Comparison of ENCODE assay signal across 23 cellular contexts in genomic region chr1:22196041-22196440, GRCh38. TPM values are rescaled to one million over a fixed set of nuclear protein-coding genes. Genes with fewer than 3 reads are reported as not detected.
DNase-seq lines count a peak whose midpoint lies in the region; ATAC-seq and TF ChIP-seq lines count a peak whose summit lies in the region.
"Had no signal": no experiment of that assay in that cellular context is flagged by ENCODE, and none has a peak within 500 bp of the region (broad histone marks: within the 10 kb centered on the region; RNA-seq: fewer than 3 reads in every experiment).

No MANE protein-coding gene starts in this region.

- H3K27ac Mint-ChIP-seq in chondrocyte (ENCODE audit: unreplicated experiment) (no peak overlapping the region), neural progenitor cell (peak overlapping the region; percentile 76)
- H3K27ac Mint-ChIP-seq: CD4-positive, alpha-beta T cell; CD8-positive, alpha-beta memory T cell; GM23338; H9 had no signal

- peak; percentile 12 for DNase-seq in ELF-1 (ENCODE audit: low read depth, low spot score)
- peak; percentile 12 for DNase-seq in chondrocyte (ENCODE audit: low spot score)
- no peak for DNase-seq in neural progenitor cell (ENCODE audit: low spot score)
- DNase-seq in sigmoid colon: peak; percentile 24
- no peak for DNase-seq in NCI-H1930 (lab: John Stamatoyannopoulos, UW)
- DNase-seq: 8988T; ACHN; AML-193; BE2C; CD4-positive, alpha-beta T cell; CD8-positive, alpha-beta memory T cell; DMS 273 treated with DMSO at 0.1 percent for 48 hours; DMS79; EL; GF-D8; H9 had no signal

- no peak for TF ChIP-seq POLR2A in sigmoid colon (IDR thresholded peaks at IDR 0.05)

- H3K9me3 ChIP-seq in neural progenitor cell (ENCODE audit: low read depth): no peaks in the 10 kb centered on the region
- H3K9me3 ChIP-seq in sigmoid colon: no peaks in the 10 kb centered on the region
- H3K9me3 ChIP-seq: A549; BE2C; BLaER1 treated with 17β-estradiol and CSF1 and Interleukin-3, amounts not matched to agents 10 nM and 100 nM had no signal

- H3K36me3 Mint-ChIP-seq in chondrocyte (ENCODE audit: low read depth): peaks cover 5% of the 10 kb centered on the region
- peaks cover 6% of the 10 kb centered on the region for H3K36me3 Mint-ChIP-seq in neural progenitor cell
- H3K36me3 Mint-ChIP-seq: CD14-positive monocyte; CD8-positive, alpha-beta memory T cell had no signal

- intact Hi-C loops in sigmoid colon (cut with DNase I): no loop called here

- no peaks in the 10 kb centered on the region for H3F3A ChIP-seq in neural progenitor cell (ENCODE audit: low read depth)

- ATAC-seq in GM18868 (IDR thresholded peaks at IDR 0.05; ENCODE audit: unreplicated experiment): no peak
- ATAC-seq in GM19023 (IDR thresholded peaks at IDR 0.05; ENCODE audit: unreplicated experiment): no peak
- ATAC-seq: A549, GM23338, HCT116 had no signal

- no peak overlapping the region for H2AFZ ChIP-seq in neural progenitor cell (replicated peaks)
- H2AFZ ChIP-seq: GM23338 had no signal

- H3K27ac ChIP-seq in neural progenitor cell (no peak overlapping the region), sigmoid colon (no peak overlapping the region)
- H3K27ac ChIP-seq: A549; BLaER1 treated with 17β-estradiol and CSF1 and Interleukin-3, amounts not matched to agents 10 nM and 100 nM had no signal

- no peaks in the 10 kb centered on the region for H4K20me1 ChIP-seq in neural progenitor cell (ENCODE audit: low read depth)
- H4K20me1 ChIP-seq: BLaER1 treated with 17β-estradiol and CSF1 and Interleukin-3, amounts not matched to agents 10 nM and 100 nM had no signal

- H3K79me2 ChIP-seq in neural progenitor cell (ENCODE audit: low read depth): no peaks in the 10 kb centered on the region

- TF ChIP-seq EP300 in sigmoid colon (IDR thresholded peaks at IDR 0.05): no peak

- no peaks in the 10 kb centered on the region for H3K36me3 ChIP-seq in neural progenitor cell
- no peaks in the 10 kb centered on the region for H3K36me3 ChIP-seq in sigmoid colon
- H3K36me3 ChIP-seq: BE2C; BLaER1 treated with 17β-estradiol and CSF1 and Interleukin-3, amounts not matched to agents 10 nM and 100 nM had no signal

- H3K9me3 Mint-ChIP-seq in chondrocyte (ENCODE audit: low read depth) (peaks cover 6% of the 10 kb centered on the region), neural progenitor cell (peaks cover 25% of the 10 kb centered on the region)
- H3K9me3 Mint-ChIP-seq: CD4-positive, alpha-beta T cell; GM23338; H9 had no signal

- H3K27me3 Mint-ChIP-seq in chondrocyte (ENCODE audit: low read depth) (peaks cover 59% of the 10 kb centered on the region), neural progenitor cell (ENCODE audit: insufficient read depth, low read depth) (peaks cover 36% of the 10 kb centered on the region)

- H3K4me1 Mint-ChIP-seq in chondrocyte (ENCODE audit: low read depth) (no peaks in the 10 kb centered on the region), neural progenitor cell (peaks cover 26% of the 10 kb centered on the region)
- H3K4me1 Mint-ChIP-seq: CD14-positive monocyte; CD8-positive, alpha-beta memory T cell; GM23338; H9 had no signal

- H3K4me1 ChIP-seq in neural progenitor cell: no peaks in the 10 kb centered on the region
- H3K4me1 ChIP-seq in sigmoid colon: no peaks in the 10 kb centered on the region
- H3K4me1 ChIP-seq: A549; BE2C; BLaER1 treated with 17β-estradiol and CSF1 and Interleukin-3, amounts not matched to agents 10 nM and 100 nM had no signal

- H3K27me3 ChIP-seq in neural progenitor cell: peaks cover 84% of the 10 kb centered on the region
- H3K27me3 ChIP-seq in sigmoid colon: no peaks in the 10 kb centered on the region
- H3K27me3 ChIP-seq: BE2C; BLaER1 treated with 17β-estradiol and CSF1 and Interleukin-3, amounts not matched to agents 10 nM and 100 nM had no signal

- H3K9ac ChIP-seq in neural progenitor cell: no peak overlapping the region
- H3K9ac ChIP-seq: BLaER1 treated with 17β-estradiol and CSF1 and Interleukin-3, amounts not matched to agents 10 nM and 100 nM had no signal

- H3K4me3 ChIP-seq in neural progenitor cell (no peak overlapping the region), sigmoid colon (no peak overlapping the region)
- H3K4me3 ChIP-seq: A549; BLaER1 treated with 17β-estradiol and CSF1 and Interleukin-3, amounts not matched to agents 10 nM and 100 nM; GM23338 had no signal

- no peak overlapping the region for H3K4me2 ChIP-seq in neural progenitor cell
- H3K4me2 ChIP-seq: A549; BLaER1 treated with 17β-estradiol and CSF1 and Interleukin-3, amounts not matched to agents 10 nM and 100 nM; GM23338 had no signal

- 90 to 94% methylated on average over 3 of the region's 3 CpGs for WGBS in sigmoid colon, 2 donors

- TF ChIP-seq CTCF in chondrocyte (IDR thresholded peaks at IDR 0.05): no peak
- no peak for TF ChIP-seq CTCF in neural progenitor cell (IDR thresholded peaks at IDR 0.05)
- no peak for TF ChIP-seq CTCF in sigmoid colon (IDR thresholded peaks at IDR 0.05)

- H3K4me3 Mint-ChIP-seq in chondrocyte (ENCODE audit: unreplicated experiment): no peak overlapping the region
- H3K4me3 Mint-ChIP-seq in neural progenitor cell: peak overlapping the region; percentile 34
- H3K4me3 Mint-ChIP-seq: CD14-positive monocyte; CD4-positive, alpha-beta T cell; CD8-positive, alpha-beta memory T cell; GM23338; H9 had no signal

RNA-seq across cellular contexts. Expression of gene WNT4, which starts 53.1 kb away (rescaled TPM):
- 0.05 to 0.46 TPM (median 0.08 TPM) in 3 replicates for total RNA-seq in chondrocyte
- 0.03 TPM in 1 of 2 replicates, not detected in the other for total RNA-seq in neural progenitor cell (ENCODE audit: low replicate concordance)
- total RNA-seq in sigmoid colon: under 1 TPM; 0.14 to 0.36 (median 0.22) TPM
- polyA plus RNA-seq in sigmoid colon: 1 to 10 TPM in 1 of 3 donors, under 1 TPM in 2; 0.60 to 1.2 (median 0.92) TPM
- total RNA-seq: CD4-positive, alpha-beta T cell; CD8-positive, alpha-beta memory T cell had no signal
- polyA plus RNA-seq: CD14-positive monocyte had no signal

Comparison
In these comparisons a context has a peak if more than half of its experiments do, and no peak if none do; other contexts are left out.
1. DNase-seq: peak in ELF-1 (single experiment), chondrocyte (single experiment) and sigmoid colon (single experiment); none in neural progenitor cell (single experiment) and NCI-H1930 (0 of 2).